10 cellular contexts compared by ENCODE assay signal in genomic region chr7:104794589-104794988, GRCh38.
"Had no signal": no experiment of that assay in that cellular context is flagged by ENCODE, and none has a peak within 500 bp of the region (broad histone marks: within the 10 kb centered on the region; RNA-seq: fewer than 3 reads in every experiment).

No MANE protein-coding gene starts in this region.

- H3K36me3 ChIP-seq: HAP-1 had no signal

- H3K4me3 ChIP-seq: GM23338, HAP-1, K562 had no signal

- H3K9me3 ChIP-seq: HAP-1 had no signal

- ATAC-seq: GM23338, HCT116, K562 had no signal

- H3K4me1 ChIP-seq: HAP-1 had no signal

- H3K4me2 ChIP-seq: GM23338 had no signal

- H3K27ac ChIP-seq: HL-60 had no signal

- FAIRE-seq: H1, K562 had no signal

- DNase-seq: H7, HFFc6, IMR-90, KG1 had no signal
